Comparison of ENCODE assay signal across 1 cellular context in the genomic region with DNA sequence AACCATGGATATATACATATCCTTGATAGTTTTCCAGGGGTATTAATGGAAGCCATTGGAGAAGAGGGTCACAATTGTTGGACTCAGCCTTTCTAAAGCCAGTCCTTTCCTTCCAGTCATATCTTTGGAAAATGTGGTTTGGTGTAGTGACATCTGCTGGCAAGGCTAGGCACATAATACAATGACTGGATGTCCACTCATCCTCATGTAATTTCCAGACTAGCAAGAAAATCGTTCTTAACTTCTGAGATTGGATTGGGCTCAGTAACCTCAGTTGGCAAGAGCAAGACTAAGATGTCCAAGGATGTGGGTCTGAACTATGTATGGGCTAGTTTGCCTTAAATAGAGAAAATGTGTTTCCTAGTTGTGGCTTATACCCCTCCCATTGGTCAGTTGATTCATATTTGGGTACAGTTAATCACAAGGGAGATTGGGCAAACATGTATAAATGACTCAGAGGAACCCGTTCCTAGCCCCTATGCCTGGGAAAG.
TF ChIP-seq lines count a peak whose summit lies in the region.

No MANE protein-coding gene starts in this region.

TF ChIP-seq in GM23338, 12 proteins besides CTCF, POLR2A, EP300 and RAD21 (continued from another document):
- TF ChIP-seq, protein P1, sequence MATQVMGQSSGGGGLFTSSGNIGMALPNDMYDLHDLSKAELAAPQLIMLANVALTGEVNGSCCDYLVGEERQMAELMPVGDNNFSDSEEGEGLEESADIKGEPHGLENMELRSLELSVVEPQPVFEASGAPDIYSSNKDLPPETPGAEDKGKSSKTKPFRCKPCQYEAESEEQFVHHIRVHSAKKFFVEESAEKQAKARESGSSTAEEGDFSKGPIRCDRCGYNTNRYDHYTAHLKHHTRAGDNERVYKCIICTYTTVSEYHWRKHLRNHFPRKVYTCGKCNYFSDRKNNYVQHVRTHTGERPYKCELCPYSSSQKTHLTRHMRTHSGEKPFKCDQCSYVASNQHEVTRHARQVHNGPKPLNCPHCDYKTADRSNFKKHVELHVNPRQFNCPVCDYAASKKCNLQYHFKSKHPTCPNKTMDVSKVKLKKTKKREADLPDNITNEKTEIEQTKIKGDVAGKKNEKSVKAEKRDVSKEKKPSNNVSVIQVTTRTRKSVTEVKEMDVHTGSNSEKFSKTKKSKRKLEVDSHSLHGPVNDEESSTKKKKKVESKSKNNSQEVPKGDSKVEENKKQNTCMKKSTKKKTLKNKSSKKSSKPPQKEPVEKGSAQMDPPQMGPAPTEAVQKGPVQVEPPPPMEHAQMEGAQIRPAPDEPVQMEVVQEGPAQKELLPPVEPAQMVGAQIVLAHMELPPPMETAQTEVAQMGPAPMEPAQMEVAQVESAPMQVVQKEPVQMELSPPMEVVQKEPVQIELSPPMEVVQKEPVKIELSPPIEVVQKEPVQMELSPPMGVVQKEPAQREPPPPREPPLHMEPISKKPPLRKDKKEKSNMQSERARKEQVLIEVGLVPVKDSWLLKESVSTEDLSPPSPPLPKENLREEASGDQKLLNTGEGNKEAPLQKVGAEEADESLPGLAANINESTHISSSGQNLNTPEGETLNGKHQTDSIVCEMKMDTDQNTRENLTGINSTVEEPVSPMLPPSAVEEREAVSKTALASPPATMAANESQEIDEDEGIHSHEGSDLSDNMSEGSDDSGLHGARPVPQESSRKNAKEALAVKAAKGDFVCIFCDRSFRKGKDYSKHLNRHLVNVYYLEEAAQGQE (IDR thresholded peaks at IDR 0.05; ENCODE audit: unreplicated experiment): no peak
- TF ChIP-seq ZNF331 (CRISPR knock-in tag; IDR thresholded peaks at IDR 0.05; ENCODE audit: low read depth) (no peak), EZH2phosphoT487 (IDR thresholded peaks at IDR 0.05; ENCODE audit: unreplicated experiment) (no peak), CREB1 (CRISPR knock-in tag; IDR thresholded peaks at IDR 0.05; ENCODE audit: low read depth) (no peak)
